1 cellular context compared by ENCODE assay signal in the genomic region with DNA sequence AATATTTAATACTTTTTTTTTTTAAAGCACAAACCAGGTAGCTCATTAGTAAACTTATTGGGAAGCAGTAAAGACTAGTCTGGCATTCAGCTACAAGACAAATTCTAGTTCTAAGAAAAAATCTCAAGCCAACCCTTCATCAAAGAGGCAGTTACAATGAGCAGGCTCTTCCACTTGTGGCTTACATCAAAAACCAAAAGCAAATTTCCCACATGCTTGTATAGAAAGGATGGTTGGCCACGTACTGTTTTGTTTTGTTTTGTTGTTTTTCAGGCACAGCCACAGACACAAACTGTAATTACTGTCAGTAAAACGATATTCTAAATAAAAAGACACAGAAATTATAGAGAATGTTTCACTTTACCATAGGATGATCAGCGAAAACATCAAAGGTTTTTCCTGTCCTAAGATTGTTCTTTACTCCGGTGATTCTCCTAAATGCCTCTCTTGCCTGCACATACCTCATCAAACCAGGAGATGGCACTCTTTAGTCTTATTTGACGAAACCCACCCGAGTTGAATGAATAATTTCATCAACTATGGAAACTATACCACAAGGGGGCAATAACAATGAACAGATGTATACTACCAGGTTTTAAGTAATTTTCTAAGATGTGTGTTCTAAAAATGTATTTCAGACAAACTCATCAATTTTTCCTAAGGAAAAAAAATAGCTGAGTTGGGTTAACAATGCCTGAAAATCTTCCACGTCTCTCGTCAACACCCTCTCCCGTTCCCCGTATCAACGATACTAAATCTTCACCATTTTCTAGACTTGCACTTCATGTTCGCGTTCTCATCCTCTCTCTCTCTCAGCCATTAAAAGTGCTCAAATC.
TF ChIP-seq lines count a peak whose summit lies in the region.

No MANE protein-coding gene starts in this region.

TF ChIP-seq in GM12878, 131 proteins besides CTCF, POLR2A, EP300 and RAD21 (continued from another document):
- TF ChIP-seq ZNF592 (IDR thresholded peaks at IDR 0.05) (peak; percentile 86), ZNF207 (IDR thresholded peaks at IDR 0.05; ENCODE audit: borderline replicate concordance) (0 out of 2 replicates have a peak, but pooled peaks have one; percentile 53), IRF4 (IDR thresholded peaks at IDR 0.05; ENCODE audit: low read depth, low read length) (no peak), POLR2AphosphoS5 (IDR thresholded peaks at IDR 0.05; ENCODE audit: low read length) (no peak), MLLT1 (IDR thresholded peaks at IDR 0.05) (0 out of 2 replicates have a peak, but pooled peaks have one; percentile 44), SMC3 (IDR thresholded peaks at IDR 0.05; ENCODE audit: borderline replicate concordance, low read length) (peak; percentile 99), E2F8 (IDR thresholded peaks at IDR 0.05; ENCODE audit: low read depth, partially characterized antibody) (peak; percentile 47), SUZ12 (IDR thresholded peaks at IDR 0.05; ENCODE audit: unreplicated experiment) (no peak), SMARCA5 (IDR thresholded peaks at IDR 0.05) (peak; percentile 60; the same call in 1 of the 2 replicates)
